ENCODE assay signal across 13 cellular contexts in genomic region chr4:7821245-7822165, GRCh38.
DNase-seq lines count a peak whose midpoint lies in the region; ATAC-seq and TF ChIP-seq lines count a peak whose summit lies in the region.
"Had no signal": no experiment of that assay in that cellular context is flagged by ENCODE, and none has a peak within 500 bp of the region (broad histone marks: within the 10 kb centered on the region; RNA-seq: fewer than 3 reads in every experiment).

No MANE protein-coding gene starts in this region.

- no peak overlapping the region for H2AFZ ChIP-seq in SK-N-SH (ENCODE audit: low read depth)

- H3K27me3 ChIP-seq in SK-N-SH (ENCODE audit: insufficient read depth) (no peaks in the 10 kb centered on the region), heart left ventricle (no peaks in the 10 kb centered on the region), sigmoid colon (no peaks in the 10 kb centered on the region)
- H3K27me3 ChIP-seq in effector memory CD4-positive, alpha-beta T cell (replicated peaks; ENCODE audit: control insufficient read depth, insufficient read depth, low read length, poor library complexity, severe bottlenecking) = no peaks in the 10 kb centered on the region
- H3K27me3 ChIP-seq: upper lobe of left lung had no signal

- peaks cover 3 to 8% (median 4%) of the 10 kb centered on the region in 3 donors for H3K27me3 Mint-ChIP-seq in immature natural killer cell (ENCODE audit: low read depth in 3 of 3)

- peaks cover 42 to 76% of the 10 kb centered on the region in 2 experiments for H3K36me3 ChIP-seq in SK-N-SH (replicated peaks in 1 of 2; ENCODE audit: control insufficient read depth in 1 of 2, insufficient read depth in 2 of 2, low read length in 1 of 2)
- H3K36me3 ChIP-seq in heart left ventricle = peaks cover 0 to 22% (median 3%) of the 10 kb centered on the region in 9 donors
- H3K36me3 ChIP-seq in sigmoid colon = peaks cover 0 to 19% (median 1%) of the 10 kb centered on the region in 4 donors
- peaks cover 10% of the 10 kb centered on the region for H3K36me3 ChIP-seq in effector memory CD4-positive, alpha-beta T cell (ENCODE audit: control insufficient read depth, insufficient read depth, low read length)

- CTCF ChIA-PET in SK-N-SH (lab: Yijun Ruan, JAX) = interaction anchor here (0.7 to 17.8 kb wide), 15 partner anchors 8 to 194 kb away, joined by 3 to 228 read pairs (median 3); no protein-coding TSS in a partner anchor

- 75% methylated on average over 11 of the region's 11 CpGs for WGBS in SK-N-SH (ENCODE audit: low lambda C conversion rate)
- 77 to 84% (median 80%) methylated on average over 11 of the region's 11 CpGs for WGBS in heart left ventricle, 4 donors
- WGBS in sigmoid colon, 2 donors = 79 to 84% methylated on average over 11 of the region's 11 CpGs

- TF ChIP-seq RAD21 in SK-N-SH (IDR thresholded peaks at IDR 0.05; ENCODE audit: low read length) = no peak

- no peaks in the 10 kb centered on the region for H3K9me2 ChIP-seq in SK-N-SH

- no peak overlapping the region for H3K4me2 ChIP-seq in SK-N-SH

- H3K9me3 ChIP-seq in SK-N-SH (no peaks in the 10 kb centered on the region), heart left ventricle (no peaks in the 10 kb centered on the region), sigmoid colon (no peaks in the 10 kb centered on the region)
- H3K9me3 ChIP-seq in effector memory CD4-positive, alpha-beta T cell (ENCODE audit: control insufficient read depth, low read length) = no peaks in the 10 kb centered on the region
- H3K9me3 ChIP-seq: upper lobe of left lung had no signal

- TF ChIP-seq POLR2A in heart left ventricle (IDR thresholded peaks at IDR 0.05) = no peak
- no peak for TF ChIP-seq POLR2A in sigmoid colon (IDR thresholded peaks at IDR 0.05)

- peak; percentile 50 for DNase-seq in AG10803 (ENCODE audit: low read depth)
- peak; percentile 67 for DNase-seq in SK-N-SH
- peak in 1 of 5 donors; percentile 31 for DNase-seq in heart left ventricle
- peak; percentile 70 for DNase-seq in sigmoid colon
- DNase-seq in effector memory CD4-positive, alpha-beta T cell = no peak
- no peak for DNase-seq in stimulated activated naive CD4-positive, alpha-beta T cell treated with Interleukin-2 at 50 U/mL for 16 hours (lab: John Stamatoyannopoulos, UW)
- no peak for DNase-seq in immature natural killer cell
- DNase-seq in GOT3 (lab: John Stamatoyannopoulos, UW) = no peak
- DNase-seq: activated naive CD4-positive, alpha-beta T cell treated with anti-CD3 and anti-CD28 coated beads, Interleukin-2, amount 50 U/mL, for 16 hours; NCI-H1930; SHP77 treated with DMSO at 0.1 percent for 48 hours; upper lobe of left lung had no signal

- H3K9me3 Mint-ChIP-seq in immature natural killer cell = no peaks in the 10 kb centered on the region
- H3K9me3 Mint-ChIP-seq: dendritic cell treated with granulocyte-macrophage colony-stimulating factor and Interleukin-4, amounts not matched to agents 40 ng/mL and 50 ng/mL, for 4 days had no signal

- peak in 1 of 2 experiments; percentile 88; a peak in 2 of 4 replicates for TF ChIP-seq EP300 in SK-N-SH (IDR thresholded peaks at IDR 0.05; ENCODE audit: borderline replicate concordance in 1 of 2, low read depth in 1 of 2, low read length in 1 of 2)
- TF ChIP-seq EP300 in sigmoid colon (IDR thresholded peaks at IDR 0.05) = no peak

- H3K4me3 ChIP-seq in AG10803 (ENCODE audit: low read length) (no peak overlapping the region), SK-N-SH (ENCODE audit: low read depth in 2 of 2, low read length in 1 of 2) (no peak overlapping the region), heart left ventricle (no peak overlapping the region), sigmoid colon (peak overlapping the region in 1 of 4 donors; percentile 15)
- H3K4me3 ChIP-seq in effector memory CD4-positive, alpha-beta T cell (ENCODE audit: insufficient read depth, low read depth, low read length, poor library complexity, severe bottlenecking) = no peak overlapping the region
- H3K4me3 ChIP-seq: upper lobe of left lung had no signal

- POLR2A ChIA-PET in SK-N-SH (lab: Yijun Ruan, JAX) = interaction anchor here (0.7 to 1.3 kb wide), 2 partner anchors 71 to 73 kb away, joined by 3 to 4 read pairs; no protein-coding TSS in a partner anchor

- H4K20me1 ChIP-seq in SK-N-SH (ENCODE audit: insufficient read depth) = no peaks in the 10 kb centered on the region

- ATAC-seq in heart left ventricle = no peak

- H3K9ac ChIP-seq in SK-N-SH = no peak overlapping the region

- H3K4me3 Mint-ChIP-seq in immature natural killer cell = no peak overlapping the region
- H3K4me3 Mint-ChIP-seq: dendritic cell treated with granulocyte-macrophage colony-stimulating factor and Interleukin-4, amounts not matched to agents 40 ng/mL and 50 ng/mL, for 4 days had no signal

- TF ChIP-seq CTCF in AG10803 (conservative IDR thresholded peaks at IDR 0.05; ENCODE audit: low read length) = no peak
- no peak for TF ChIP-seq CTCF in SK-N-SH (IDR thresholded peaks at IDR 0.05)
- no peak for TF ChIP-seq CTCF in heart left ventricle (IDR thresholded peaks at IDR 0.05)
- TF ChIP-seq CTCF in sigmoid colon (IDR thresholded peaks at IDR 0.05) = no peak

- H3K36me3 Mint-ChIP-seq in immature natural killer cell = peaks cover 4 to 12% (median 9%) of the 10 kb centered on the region in 3 donors

- no peak overlapping the region for H3K27ac Mint-ChIP-seq in immature natural killer cell
- H3K27ac Mint-ChIP-seq: dendritic cell treated with granulocyte-macrophage colony-stimulating factor and Interleukin-4, amounts not matched to agents 40 ng/mL and 50 ng/mL, for 4 days had no signal

- intact Hi-C loops in heart left ventricle (cut with DNase I) = no loop called here
- intact Hi-C loops in sigmoid colon (cut with DNase I) = no loop called here

- H3K4me1 ChIP-seq in SK-N-SH (ENCODE audit: control insufficient read depth in 1 of 2, insufficient read depth in 2 of 2, low read depth in 1 of 2, low read length in 1 of 2) = peaks cover 33 to 85% of the 10 kb centered on the region in 2 experiments
- peaks cover 0 to 60% (median 37%) of the 10 kb centered on the region in 12 donors for H3K4me1 ChIP-seq in heart left ventricle
- peaks cover 0 to 77% (median 70%) of the 10 kb centered on the region in 4 donors for H3K4me1 ChIP-seq in sigmoid colon
- H3K4me1 ChIP-seq in effector memory CD4-positive, alpha-beta T cell (ENCODE audit: control insufficient read depth, insufficient read depth, low read length, poor library complexity, severe bottlenecking) = no peaks in the 10 kb centered on the region

- H3K4me1 Mint-ChIP-seq in immature natural killer cell = peaks cover 2 to 4% of the 10 kb centered on the region in 2 donors

- H3K79me2 ChIP-seq in SK-N-SH (ENCODE audit: insufficient read depth) = peaks cover 100% of the 10 kb centered on the region

- H3K27ac ChIP-seq in SK-N-SH (ENCODE audit: low read depth in 2 of 2, low read length in 1 of 2) (peak overlapping the region; percentile 87 to 99; a peak in 3 of 4 replicates), heart left ventricle (peak overlapping the region in 10 of 12 donors; percentile 53 to 96 (median 87)), sigmoid colon (peak overlapping the region; percentile 80 to 86 (median 86))
- no peak overlapping the region for H3K27ac ChIP-seq in effector memory CD4-positive, alpha-beta T cell (ENCODE audit: insufficient read depth, low read length, poor library complexity, severe bottlenecking)
- H3K27ac ChIP-seq: upper lobe of left lung had no signal

- H3F3A ChIP-seq in SK-N-SH (replicated peaks; ENCODE audit: insufficient read depth) = peaks cover 34% of the 10 kb centered on the region

TF ChIP-seq in SK-N-SH, 30 proteins besides CTCF, POLR2A, EP300 and RAD21 (continues in another document):
- TF ChIP-seq YY1 (IDR thresholded peaks at IDR 0.05; ENCODE audit: low read depth) = no peak
- TF ChIP-seq, protein P1, sequence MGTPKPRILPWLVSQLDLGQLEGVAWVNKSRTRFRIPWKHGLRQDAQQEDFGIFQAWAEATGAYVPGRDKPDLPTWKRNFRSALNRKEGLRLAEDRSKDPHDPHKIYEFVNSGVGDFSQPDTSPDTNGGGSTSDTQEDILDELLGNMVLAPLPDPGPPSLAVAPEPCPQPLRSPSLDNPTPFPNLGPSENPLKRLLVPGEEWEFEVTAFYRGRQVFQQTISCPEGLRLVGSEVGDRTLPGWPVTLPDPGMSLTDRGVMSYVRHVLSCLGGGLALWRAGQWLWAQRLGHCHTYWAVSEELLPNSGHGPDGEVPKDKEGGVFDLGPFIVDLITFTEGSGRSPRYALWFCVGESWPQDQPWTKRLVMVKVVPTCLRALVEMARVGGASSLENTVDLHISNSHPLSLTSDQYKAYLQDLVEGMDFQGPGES (IDR thresholded peaks at IDR 0.05; ENCODE audit: low read depth, low read length) = no peak
- TF ChIP-seq FOXJ3 (CRISPR knock-in tag; IDR thresholded peaks at IDR 0.05) = peak; percentile 89
- no peak for TF ChIP-seq TAF1 (IDR thresholded peaks at IDR 0.05; ENCODE audit: borderline replicate concordance, low read depth, low read length)
- TF ChIP-seq EZH2phosphoT487 (IDR thresholded peaks at IDR 0.05; ENCODE audit: borderline replicate concordance, low read depth) = no peak
- TF ChIP-seq, protein P2, sequence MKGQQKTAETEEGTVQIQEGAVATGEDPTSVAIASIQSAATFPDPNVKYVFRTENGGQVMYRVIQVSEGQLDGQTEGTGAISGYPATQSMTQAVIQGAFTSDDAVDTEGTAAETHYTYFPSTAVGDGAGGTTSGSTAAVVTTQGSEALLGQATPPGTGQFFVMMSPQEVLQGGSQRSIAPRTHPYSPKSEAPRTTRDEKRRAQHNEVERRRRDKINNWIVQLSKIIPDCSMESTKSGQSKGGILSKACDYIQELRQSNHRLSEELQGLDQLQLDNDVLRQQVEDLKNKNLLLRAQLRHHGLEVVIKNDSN (IDR thresholded peaks at IDR 0.05; ENCODE audit: borderline replicate concordance, low read depth) = no peak
- TF ChIP-seq, protein P3, sequence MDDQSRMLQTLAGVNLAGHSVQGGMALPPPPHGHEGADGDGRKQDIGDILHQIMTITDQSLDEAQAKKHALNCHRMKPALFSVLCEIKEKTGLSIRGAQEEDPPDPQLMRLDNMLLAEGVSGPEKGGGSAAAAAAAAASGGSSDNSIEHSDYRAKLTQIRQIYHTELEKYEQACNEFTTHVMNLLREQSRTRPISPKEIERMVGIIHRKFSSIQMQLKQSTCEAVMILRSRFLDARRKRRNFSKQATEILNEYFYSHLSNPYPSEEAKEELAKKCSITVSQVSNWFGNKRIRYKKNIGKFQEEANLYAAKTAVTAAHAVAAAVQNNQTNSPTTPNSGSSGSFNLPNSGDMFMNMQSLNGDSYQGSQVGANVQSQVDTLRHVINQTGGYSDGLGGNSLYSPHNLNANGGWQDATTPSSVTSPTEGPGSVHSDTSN (IDR thresholded peaks at IDR 0.05) = no peak
- no peak for TF ChIP-seq RXRA (IDR thresholded peaks at IDR 0.05; ENCODE audit: borderline replicate concordance, low read depth)
- TF ChIP-seq JUND (IDR thresholded peaks at IDR 0.05) = no peak
- no peak for TF ChIP-seq NFIC (IDR thresholded peaks at IDR 0.05; ENCODE audit: borderline replicate concordance)
- TF ChIP-seq CHD2 (IDR thresholded peaks at IDR 0.05; ENCODE audit: low read length, partially characterized antibody) = peak; percentile 83
- no peak for TF ChIP-seq SMC3 (IDR thresholded peaks at IDR 0.05; ENCODE audit: low read depth, low read length)
- no peak for TF ChIP-seq MEF2A (IDR thresholded peaks at IDR 0.05; ENCODE audit: borderline replicate concordance, low read depth)
- peak; percentile 94 for TF ChIP-seq GATA2 (CRISPR knock-in tag; IDR thresholded peaks at IDR 0.05)

Comparison
In these comparisons a context has a peak if more than half of its experiments do, and no peak if none do; other contexts are left out.
1. DNase-seq: peak in AG10803 (single experiment), SK-N-SH (single experiment) and sigmoid colon (single experiment); none in effector memory CD4-positive, alpha-beta T cell (0 of 3), stimulated activated naive CD4-positive, alpha-beta T cell treated with Interleukin-2 at 50 U/mL for 16 hours (single experiment), immature natural killer cell (0 of 3) and GOT3 (single experiment).